In the genomic region with DNA sequence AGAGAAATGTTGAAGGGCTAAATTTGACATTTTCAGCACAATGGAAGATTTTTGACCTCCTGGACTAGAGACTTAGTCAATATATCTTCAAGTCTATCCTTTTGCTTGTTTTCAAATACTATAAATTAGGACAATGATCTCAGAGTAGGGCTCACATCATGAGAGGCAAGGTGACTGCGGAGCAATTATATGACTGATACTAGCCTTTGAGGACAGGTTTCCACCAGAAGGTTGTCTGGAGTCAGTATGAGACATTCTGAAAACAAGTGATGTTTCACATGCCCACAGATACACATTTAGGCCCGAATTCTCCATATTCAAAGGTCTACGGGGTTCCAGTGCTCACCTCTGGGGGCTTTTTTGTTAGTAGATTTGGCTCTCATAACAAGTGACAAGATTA, we compare ENCODE assay signal across 26 cellular contexts.
DNase-seq lines count a peak whose midpoint lies in the region; ATAC-seq, FAIRE-seq and TF ChIP-seq lines count a peak whose summit lies in the region.
"Had no signal": no experiment of that assay in that cellular context is flagged by ENCODE, and none has a peak within 500 bp of the region (broad histone marks: within the 10 kb centered on the region; RNA-seq: fewer than 3 reads in every experiment).

No MANE protein-coding gene starts in this region.

- RAD21 ChIA-PET in GM12878 (lab: Charles Lee; ENCODE audit: unreplicated experiment): interaction anchor here (1.0 to 6.0 kb wide), 19 partner anchors 10 to 236 kb away, joined by 3 to 91 read pairs (median 8); no protein-coding TSS in a partner anchor

- H3K27ac ChIP-seq in GM12878 (ENCODE audit: control insufficient read depth, insufficient read depth): peak overlapping the region; percentile 88
- H3K27ac ChIP-seq: ascending aorta, tibial artery had no signal

- SMC1A ChIA-PET in GM12878 (lab: Charles Lee; ENCODE audit: uncharacterized antibody, unreplicated experiment): interaction anchor here (0.6 to 7.6 kb wide), 21 partner anchors 10 to 305 kb away, joined by 3 to 84 read pairs (median 8); a partner anchor contains a TSS

- intact Hi-C loops in GM12878 (cut with micrococcal nuclease; ENCODE audit: unreplicated experiment): loop anchor here (5.0 to 10.0 kb wide), 2 partner anchors 136 to 156 kb away; no protein-coding TSS in a partner anchor

- TF ChIP-seq EP300 in GM12878 (IDR thresholded peaks at IDR 0.05; ENCODE audit: borderline replicate concordance in 1 of 2, control insufficient read depth in 1 of 2, low read depth in 2 of 2, low read length in 2 of 2): no peak

- H3K4me3 ChIP-seq in GM12878: no peak overlapping the region
- no peak overlapping the region for H3K4me3 ChIP-seq in HAP-1
- H3K4me3 ChIP-seq: ascending aorta, dorsolateral prefrontal cortex, skin epidermis, tibial artery had no signal

- no peak for TF ChIP-seq RAD21 in GM12878 (IDR thresholded peaks at IDR 0.05; ENCODE audit: insufficient read depth, low read depth, low read length)

- H3K9me3 ChIP-seq in GM12878 (replicated peaks; ENCODE audit: control insufficient read depth, insufficient read depth, low read length): no peaks in the 10 kb centered on the region; the same call in 2 of the 3 replicates
- no peaks in the 10 kb centered on the region for H3K9me3 ChIP-seq in HAP-1
- H3K9me3 ChIP-seq: ascending aorta, tibial artery had no signal

- H2AFZ ChIP-seq in GM12878 (ENCODE audit: control insufficient read depth, low read depth, low read length): no peak overlapping the region

- no peaks in the 10 kb centered on the region for H3K36me3 ChIP-seq in GM12878 (ENCODE audit: control insufficient read depth in 2 of 2, insufficient read depth in 2 of 2, low read length in 1 of 2)
- H3K36me3 ChIP-seq in HAP-1 (replicated peaks): no peaks in the 10 kb centered on the region
- H3K36me3 ChIP-seq: ascending aorta, tibial artery had no signal

- H3K4me2 ChIP-seq in GM12878 (ENCODE audit: control insufficient read depth, insufficient read depth): no peak overlapping the region; the same call in 1 of the 2 replicates

- POLR2A ChIA-PET in GM12878 (lab: Charles Lee): interaction anchor here (1.1 to 2.8 kb wide), 6 partner anchors 32 to 235 kb away, joined by 3 to 16 read pairs (median 4); no protein-coding TSS in a partner anchor

- no peak overlapping the region for H3K9ac ChIP-seq in GM12878 (ENCODE audit: control insufficient read depth, insufficient read depth, low read length)

- H3K27me3 ChIP-seq in GM12878 (replicated peaks in 1 of 2; ENCODE audit: control insufficient read depth in 2 of 2, insufficient read depth in 2 of 2, low read length in 1 of 2) (no peaks in the 10 kb centered on the region), HAP-1 (ENCODE audit: low read depth) (no peaks in the 10 kb centered on the region)
- H3K27me3 ChIP-seq: ascending aorta, tibial artery had no signal

- H4K20me1 ChIP-seq in GM12878 (ENCODE audit: control insufficient read depth, insufficient read depth): no peaks in the 10 kb centered on the region

- H3K4me1 ChIP-seq in GM12878 (ENCODE audit: control insufficient read depth, insufficient read depth, low read length) (peaks cover 52% of the 10 kb centered on the region), HAP-1 (no peaks in the 10 kb centered on the region)
- H3K4me1 ChIP-seq: ascending aorta, tibial artery had no signal

- TF ChIP-seq POLR2A in GM12891 (IDR thresholded peaks at IDR 0.05; ENCODE audit: low read depth, low read length): no peak
- TF ChIP-seq POLR2A in GM12878 (IDR thresholded peaks at IDR 0.05; ENCODE audit: low read depth, low read length): no peak

- in situ Hi-C loops in GM12878 (cut with MboI): loop anchor here (5.0 kb wide), 1 partner anchor 156 kb away; no protein-coding TSS in a partner anchor
- in situ Hi-C loops in HAP-1 (cut with MboI; ENCODE audit: low sequenced_read_pairs): no loop called here

- TF ChIP-seq CTCF in GM12878 (IDR thresholded peaks at IDR 0.05 in 2 of 3, conservative IDR thresholded peaks at IDR 0.05 in 1 of 3; ENCODE audit: control insufficient read depth in 2 of 3, extremely low read depth in 1 of 3, insufficient read depth in 1 of 3, low read depth in 3 of 3, low read length in 3 of 3): 0 out of 6 replicates have a peak, but pooled peaks of 1 of the 3 experiments have one; percentile 12

- FAIRE-seq in GM12891 (lab: Jason Lieb, UNC) (peak; percentile 85), GM12878 (lab: Jason Lieb, UNC) (peak; percentile 18)

- 44% methylated on average over 3 of the region's 3 CpGs for WGBS in GM12878 (ENCODE audit: insufficient coverage, insufficient replicate concordance, low lambda C conversion rate, missing lambda C conversion rate)

- no peaks in the 10 kb centered on the region for H3K79me2 ChIP-seq in GM12878 (ENCODE audit: control insufficient read depth, insufficient read depth, low read length)

- CTCF ChIA-PET in GM12878 (lab: Yijun Ruan, JAX): interaction anchor here (0.9 to 3.5 kb wide), 10 partner anchors 10 to 794 kb away, joined by 3 to 29 read pairs (median 4); no protein-coding TSS in a partner anchor

- DNase-seq in GM12891 (ENCODE audit: insufficient read length, low spot score) (no peak), GM12878 (ENCODE audit: low read depth, low spot score) (peak; percentile 31), NCI-H2029 treated with DMSO at 0.1 percent for 48 hours (lab: John Stamatoyannopoulos, UW) (no peak), NCI-H446 treated with DMSO at 0.1 percent for 48 hours (lab: John Stamatoyannopoulos, UW) (no peak), HAP-1 (ENCODE audit: low spot score in 2 of 2) (no peak)
- DNase-seq: activated CD4-positive, alpha-beta T cell treated with anti-CD3 and anti-CD28 coated beads for 1 hour; activated naive CD4-positive, alpha-beta T cell treated with Interleukin-2 at 50 U/mL for 16 hours; activated T-cell treated with anti-CD3 and anti-CD28 coated beads, Interleukin-2, amount 50 U/mL, for 4 hours; caudate nucleus; DMS 273 treated with DMSO at 0.1 percent for 48 hours; dorsolateral prefrontal cortex; head of caudate nucleus; left cardiac atrium; mesenchymal stem cell; naive thymus-derived CD4-positive, alpha-beta T cell; NCI-H1417; NCI-H526 treated with DMSO at 0.1 percent for 48 hours; stimulated activated CD4-positive, alpha-beta T cell treated with anti-CD3 and anti-CD28 coated beads, Interleukin-2, amount 100 ng/mL, for 24 hours; stimulated activated naive CD4-positive, alpha-beta T cell; tibial artery had no signal

- no TSS peak for BruUV-seq in GM12878 (replicated peaks; lab: Mats Ljungman, UMichigan)

- ATAC-seq in GM18909 (IDR thresholded peaks at IDR 0.05; ENCODE audit: poor library complexity, unreplicated experiment) (peak; percentile 33), HG02973 (IDR thresholded peaks at IDR 0.05; ENCODE audit: unreplicated experiment) (peak; percentile 47), GM12878 (peak; percentile 26), GM21390 (IDR thresholded peaks at IDR 0.05; ENCODE audit: unreplicated experiment) (no peak)
- ATAC-seq: activated T-cell treated with anti-CD3 and anti-CD28 coated beads, Interleukin-2, amount 50 U/mL, for 4 hours; HCT116; left cardiac atrium; naive thymus-derived CD4-positive, alpha-beta T cell had no signal

TF ChIP-seq in GM12891, 5 proteins besides CTCF, POLR2A, EP300 and RAD21:
- TF ChIP-seq POU2F2 (IDR thresholded peaks at IDR 0.05; ENCODE audit: low read depth, low read length) (0 out of 2 replicates have a peak, but pooled peaks have one; percentile 23), TAF1 (IDR thresholded peaks at IDR 0.05; ENCODE audit: low read depth, low read length) (no peak)
TF ChIP-seq in GM12891: peak in this region for 1.

TF ChIP-seq in GM12878, 131 proteins besides CTCF, POLR2A, EP300 and RAD21 (continues in another document):
- TF ChIP-seq JUNB (IDR thresholded peaks at IDR 0.05) (peak; percentile 84), IRF4 (IDR thresholded peaks at IDR 0.05; ENCODE audit: low read depth, low read length) (0 out of 2 replicates have a peak, but pooled peaks have one; percentile 65), YY1 (IDR thresholded peaks at IDR 0.05; ENCODE audit: low read depth, low read length) (no peak), POU2F2 (IDR thresholded peaks at IDR 0.05; ENCODE audit: borderline replicate concordance, low read depth, low read length) (0 out of 3 replicates have a peak, but pooled peaks have one; percentile 8), SREBF2 (IDR thresholded peaks at IDR 0.05; ENCODE audit: low read length) (no peak), TARDBP (IDR thresholded peaks at IDR 0.05; ENCODE audit: borderline replicate concordance) (no peak), MTA3 (IDR thresholded peaks at IDR 0.05; ENCODE audit: borderline replicate concordance, low read length) (no peak), CBX5 (IDR thresholded peaks at IDR 0.05; ENCODE audit: low read depth) (no peak), PML (IDR thresholded peaks at IDR 0.05; ENCODE audit: low read length) (0 out of 2 replicates have a peak, but pooled peaks have one; percentile 44), RAD51 (IDR thresholded peaks at IDR 0.05) (no peak), CREM (IDR thresholded peaks at IDR 0.05; ENCODE audit: low read depth) (peak; percentile 60; the same call in 1 of the 2 replicates)
- TF ChIP-seq, protein P1, sequence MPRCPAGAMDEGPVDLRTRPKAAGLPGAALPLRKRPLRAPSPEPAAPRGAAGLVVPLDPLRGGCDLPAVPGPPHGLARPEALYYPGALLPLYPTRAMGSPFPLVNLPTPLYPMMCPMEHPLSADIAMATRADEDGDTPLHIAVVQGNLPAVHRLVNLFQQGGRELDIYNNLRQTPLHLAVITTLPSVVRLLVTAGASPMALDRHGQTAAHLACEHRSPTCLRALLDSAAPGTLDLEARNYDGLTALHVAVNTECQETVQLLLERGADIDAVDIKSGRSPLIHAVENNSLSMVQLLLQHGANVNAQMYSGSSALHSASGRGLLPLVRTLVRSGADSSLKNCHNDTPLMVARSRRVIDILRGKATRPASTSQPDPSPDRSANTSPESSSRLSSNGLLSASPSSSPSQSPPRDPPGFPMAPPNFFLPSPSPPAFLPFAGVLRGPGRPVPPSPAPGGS (IDR thresholded peaks at IDR 0.05; ENCODE audit: borderline replicate concordance, insufficient read depth, low read depth, low read length, poor library complexity, severe bottlenecking): peak; percentile 61
- TF ChIP-seq, protein P2, sequence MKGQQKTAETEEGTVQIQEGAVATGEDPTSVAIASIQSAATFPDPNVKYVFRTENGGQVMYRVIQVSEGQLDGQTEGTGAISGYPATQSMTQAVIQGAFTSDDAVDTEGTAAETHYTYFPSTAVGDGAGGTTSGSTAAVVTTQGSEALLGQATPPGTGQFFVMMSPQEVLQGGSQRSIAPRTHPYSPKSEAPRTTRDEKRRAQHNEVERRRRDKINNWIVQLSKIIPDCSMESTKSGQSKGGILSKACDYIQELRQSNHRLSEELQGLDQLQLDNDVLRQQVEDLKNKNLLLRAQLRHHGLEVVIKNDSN (IDR thresholded peaks at IDR 0.05; ENCODE audit: borderline replicate concordance, extremely low read length, insufficient read depth, low read depth, low read length): no peak
- TF ChIP-seq, protein P3, sequence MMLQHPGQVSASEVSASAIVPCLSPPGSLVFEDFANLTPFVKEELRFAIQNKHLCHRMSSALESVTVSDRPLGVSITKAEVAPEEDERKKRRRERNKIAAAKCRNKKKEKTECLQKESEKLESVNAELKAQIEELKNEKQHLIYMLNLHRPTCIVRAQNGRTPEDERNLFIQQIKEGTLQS (IDR thresholded peaks at IDR 0.05; ENCODE audit: borderline replicate concordance, extremely low read depth, low read depth, low read length): no peak
